In the genomic region with DNA sequence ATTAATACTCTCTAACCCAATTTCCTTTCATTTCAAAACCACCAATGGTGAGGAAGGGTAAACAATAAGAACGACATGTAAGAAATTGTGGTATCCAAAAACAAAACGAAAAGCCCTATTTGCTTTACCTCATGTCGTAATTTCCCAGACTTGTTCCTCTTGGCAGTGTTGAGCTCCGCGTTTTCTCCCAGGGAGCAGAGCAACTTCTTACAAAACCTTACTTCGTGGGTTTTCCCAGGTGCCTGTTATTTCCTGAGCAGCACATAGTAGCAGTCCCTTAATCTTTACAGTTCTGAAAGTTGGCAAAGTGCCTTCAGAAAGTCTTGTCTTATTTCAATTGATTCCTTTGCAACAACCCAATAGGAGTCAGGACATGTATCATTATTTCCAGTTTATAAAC, we compare ENCODE assay signal across 10 cellular contexts.
DNase-seq lines count a peak whose midpoint lies in the region; ATAC-seq and TF ChIP-seq lines count a peak whose summit lies in the region.
"Had no signal": no experiment of that assay in that cellular context is flagged by ENCODE, and none has a peak within 500 bp of the region (broad histone marks: within the 10 kb centered on the region; RNA-seq: fewer than 3 reads in every experiment).

No MANE protein-coding gene starts in this region.

- peaks cover 14% of the 10 kb centered on the region for H3K27me3 Mint-ChIP-seq in activated T-cell treated with anti-CD3 and anti-CD28 coated beads, Interleukin-2, amount 50 U/mL, for 24 hours
- peaks cover 5 to 6% of the 10 kb centered on the region in 2 donors for H3K27me3 Mint-ChIP-seq in effector memory CD8-positive, alpha-beta T cell

- H3K27ac ChIP-seq in duodenal mucosa (ENCODE audit: low read depth, low read length) (no peak overlapping the region), neutrophil (peak overlapping the region; percentile 53)

- no peak overlapping the region for H3K4me3 Mint-ChIP-seq in activated T-cell treated with anti-CD3 and anti-CD28 coated beads, Interleukin-2, amount 50 U/mL, for 24 hours
- H3K4me3 Mint-ChIP-seq in effector memory CD8-positive, alpha-beta T cell, result no peak overlapping the region

- H3K27me3 ChIP-seq in GM06990 (replicated peaks; ENCODE audit: control insufficient read depth, insufficient read depth, low read length), result no peaks in the 10 kb centered on the region
- H3K27me3 ChIP-seq in duodenal mucosa (ENCODE audit: control insufficient read depth in 1 of 2, insufficient read depth in 2 of 2, low read length in 2 of 2), result no peaks in the 10 kb centered on the region
- H3K27me3 ChIP-seq in neutrophil, result no peaks in the 10 kb centered on the region

- H3K36me3 ChIP-seq in GM06990 (ENCODE audit: control insufficient read depth, insufficient read depth, low read length) (no peaks in the 10 kb centered on the region), duodenal mucosa (ENCODE audit: control insufficient read depth in 1 of 2, insufficient read depth in 2 of 2, low read length in 2 of 2) (no peaks in the 10 kb centered on the region), neutrophil (no peaks in the 10 kb centered on the region)

- no peak for TF ChIP-seq CTCF in GM06990 (IDR thresholded peaks at IDR 0.05; ENCODE audit: insufficient read depth, low read length, poor library complexity, severe bottlenecking)
- no peak for TF ChIP-seq CTCF in neutrophil (IDR thresholded peaks at IDR 0.05)

- H3K9ac ChIP-seq in duodenal mucosa (ENCODE audit: low read depth in 1 of 2, low read length in 2 of 2), result no peak overlapping the region

- no peak for ATAC-seq in GM21367 (IDR thresholded peaks at IDR 0.05; ENCODE audit: unreplicated experiment)
- no peak for ATAC-seq in effector memory CD8-positive, alpha-beta T cell (replicated peaks)
- no peak for ATAC-seq in GM21515 (IDR thresholded peaks at IDR 0.05; ENCODE audit: unreplicated experiment)

- H3K4me3 ChIP-seq in GM06990 (replicated peaks; ENCODE audit: low read depth, low read length), result peak overlapping the region; percentile 59
- H3K4me3 ChIP-seq in duodenal mucosa (ENCODE audit: low read depth in 1 of 2, low read length in 2 of 2), result peak overlapping the region; percentile 16 to 25
- peak overlapping the region; percentile 10 to 36 for H3K4me3 ChIP-seq in neutrophil (ENCODE audit: low read depth in 1 of 2, low read length in 1 of 2)

- H3K4me1 Mint-ChIP-seq in activated T-cell treated with anti-CD3 and anti-CD28 coated beads, Interleukin-2, amount 50 U/mL, for 24 hours (ENCODE audit: low read depth), result no peaks in the 10 kb centered on the region
- no peaks in the 10 kb centered on the region for H3K4me1 Mint-ChIP-seq in effector memory CD8-positive, alpha-beta T cell (ENCODE audit: low read depth in 2 of 2)

- DNase-seq in GM06990 (ENCODE audit: extremely low read depth, insufficient read length), result no peak
- DNase-seq in NCI-H226, result peak; percentile 28
- DNase-seq in activated T-cell treated with anti-CD3 and anti-CD28 coated beads, Interleukin-2, amount 50 U/mL, for 24 hours, result no peak
- no peak for DNase-seq in effector memory CD8-positive, alpha-beta T cell
- DNase-seq: activated T-cell treated with anti-CD3 and anti-CD28 coated beads, Interleukin-2, amount 50 U/mL, for 48 hours; stimulated activated CD8-positive, alpha-beta memory T cell treated with anti-CD3 and anti-CD28 coated beads, Interleukin-4, amount 100 ng/mL, for 48 hours had no signal

- H3K4me1 ChIP-seq in duodenal mucosa (ENCODE audit: control insufficient read depth in 1 of 2, insufficient read depth in 2 of 2, low read length in 2 of 2), result peaks cover 23 to 26% of the 10 kb centered on the region in 2 donors
- peaks cover 16 to 18% of the 10 kb centered on the region in 2 experiments for H3K4me1 ChIP-seq in neutrophil (ENCODE audit: control insufficient read depth in 1 of 2, insufficient read depth in 1 of 2, low read depth in 1 of 2, low read length in 1 of 2)

- no peak overlapping the region for H3K27ac Mint-ChIP-seq in activated T-cell treated with anti-CD3 and anti-CD28 coated beads, Interleukin-2, amount 50 U/mL, for 24 hours
- H3K27ac Mint-ChIP-seq in effector memory CD8-positive, alpha-beta T cell, result no peak overlapping the region

- no peaks in the 10 kb centered on the region for H3K9me3 ChIP-seq in duodenal mucosa (ENCODE audit: control insufficient read depth in 1 of 2, low read length in 2 of 2)
- no peaks in the 10 kb centered on the region for H3K9me3 ChIP-seq in neutrophil

- H3K36me3 Mint-ChIP-seq in activated T-cell treated with anti-CD3 and anti-CD28 coated beads, Interleukin-2, amount 50 U/mL, for 24 hours (ENCODE audit: low read depth), result no peaks in the 10 kb centered on the region
- no peaks in the 10 kb centered on the region for H3K36me3 Mint-ChIP-seq in effector memory CD8-positive, alpha-beta T cell (ENCODE audit: insufficient read depth)

- no peaks in the 10 kb centered on the region for H3K9me3 Mint-ChIP-seq in activated T-cell treated with anti-CD3 and anti-CD28 coated beads, Interleukin-2, amount 50 U/mL, for 24 hours
- H3K9me3 Mint-ChIP-seq in effector memory CD8-positive, alpha-beta T cell, result no peaks in the 10 kb centered on the region
